In genomic region chr4:113540859-113541258, GRCh38 we compare ENCODE assay signal across 15 cellular contexts.
DNase-seq lines count a peak whose midpoint lies in the region; ATAC-seq, FAIRE-seq and TF ChIP-seq lines count a peak whose summit lies in the region.
"Had no signal": no experiment of that assay in that cellular context is flagged by ENCODE, and none has a peak within 500 bp of the region (broad histone marks: within the 10 kb centered on the region; RNA-seq: fewer than 3 reads in every experiment).

No MANE protein-coding gene starts in this region.

- no peaks in the 10 kb centered on the region for H3K36me3 ChIP-seq in pancreas

- H3K27ac Mint-ChIP-seq in WTC11 (no peak overlapping the region), immature natural killer cell (no peak overlapping the region), glutamatergic neuron (ENCODE audit: unreplicated experiment) (no peak overlapping the region)

- peaks cover 0 to 14% (median 5%) of the 10 kb centered on the region in 3 donors for H3K4me1 ChIP-seq in pancreas

- H3K27ac ChIP-seq in pancreas = no peak overlapping the region
- H3K27ac ChIP-seq: BLaER1 treated with 17β-estradiol and CSF1 and Interleukin-3, amounts not matched to agents 10 nM and 100 nM; VCaP had no signal

- TF ChIP-seq CTCF in pancreas (IDR thresholded peaks at IDR 0.05) = no peak
- no peak for TF ChIP-seq CTCF in WTC11 (IDR thresholded peaks at IDR 0.05)
- no peak for TF ChIP-seq CTCF in glutamatergic neuron (IDR thresholded peaks at IDR 0.05; ENCODE audit: partially characterized antibody, unreplicated experiment)

- H3K9me3 ChIP-seq in pancreas = no peaks in the 10 kb centered on the region

- intact Hi-C loops in pancreas (cut with DNase I) = no loop called here

- peak; percentile 31 for DNase-seq in stimulated activated naive CD4-positive, alpha-beta T cell treated with Interleukin-2 at 50 U/mL for 16 hours (lab: John Stamatoyannopoulos, UW)
- no peak for DNase-seq in stimulated activated naive CD4-positive, alpha-beta T cell (lab: John Stamatoyannopoulos, UW)
- DNase-seq in astrocyte of the hippocampus (ENCODE audit: low read depth, low spot score) (peak; percentile 17), pancreas (no peak), WTC11 (ENCODE audit: low spot score) (no peak), Kasumi-1 (lab: John Stamatoyannopoulos, UW) (no peak), immature natural killer cell (no peak), glutamatergic neuron (no peak)
- DNase-seq: caudate nucleus, hypothalamus, NCI-H1417 had no signal

- no peak overlapping the region for H3K4me3 ChIP-seq in pancreas
- H3K4me3 ChIP-seq: BLaER1 treated with 17β-estradiol and CSF1 and Interleukin-3, amounts not matched to agents 10 nM and 100 nM had no signal

- no peaks in the 10 kb centered on the region for H3K27me3 ChIP-seq in pancreas
- H3K27me3 ChIP-seq: BLaER1 treated with 17β-estradiol and CSF1 and Interleukin-3, amounts not matched to agents 10 nM and 100 nM had no signal

- POLR2A ChIA-PET in WTC11 (lab: Charles Lee) = no interaction called here

- H3K36me3 Mint-ChIP-seq in WTC11 (no peaks in the 10 kb centered on the region), immature natural killer cell (peaks cover 4 to 11% (median 10%) of the 10 kb centered on the region in 3 donors), glutamatergic neuron (ENCODE audit: unreplicated experiment) (no peaks in the 10 kb centered on the region)

- H3K27me3 Mint-ChIP-seq in WTC11 (ENCODE audit: low read depth) (no peaks in the 10 kb centered on the region), immature natural killer cell (ENCODE audit: low read depth in 3 of 3) (peaks cover 0 to 2% (median 0%) of the 10 kb centered on the region in 3 donors), glutamatergic neuron (ENCODE audit: unreplicated experiment) (no peaks in the 10 kb centered on the region)

- WGBS in pancreas, 2 donors = 77 to 85% methylated on average over 1 of the region's 1 CpG

- H3K4me1 Mint-ChIP-seq in WTC11 (peaks cover 4% of the 10 kb centered on the region), immature natural killer cell (peaks cover 0 to 5% of the 10 kb centered on the region in 2 donors), glutamatergic neuron (ENCODE audit: low read depth, unreplicated experiment) (peaks cover 7% of the 10 kb centered on the region)

- ATAC-seq in pancreas (peak in 3 of 4 donors; percentile 30 to 61 (median 58)), WTC11 (no peak)

- H3K4me3 Mint-ChIP-seq in WTC11 = no peak overlapping the region
- no peak overlapping the region for H3K4me3 Mint-ChIP-seq in immature natural killer cell
- no peak overlapping the region for H3K4me3 Mint-ChIP-seq in glutamatergic neuron (ENCODE audit: unreplicated experiment)
- H3K4me3 Mint-ChIP-seq: neural crest cell had no signal

- H3K9me3 Mint-ChIP-seq in WTC11 (peaks cover 4% of the 10 kb centered on the region), immature natural killer cell (no peaks in the 10 kb centered on the region), glutamatergic neuron (ENCODE audit: unreplicated experiment) (peaks cover 2% of the 10 kb centered on the region)
- H3K9me3 Mint-ChIP-seq: neural crest cell had no signal

- CTCF ChIA-PET in WTC11 (lab: Charles Lee) = no interaction called here

- FAIRE-seq in pancreas (lab: Jason Lieb, UNC) = no peak
- FAIRE-seq: RCC 7860 had no signal

TF ChIP-seq in WTC11, 78 proteins besides CTCF, POLR2A, EP300 and RAD21 (continues in another document):
- TF ChIP-seq JUN (CRISPR knock-in tag; IDR thresholded peaks at IDR 0.05) (no peak), TP53 (CRISPR knock-in tag; IDR thresholded peaks at IDR 0.05) (no peak), SMAD3 (CRISPR knock-in tag; IDR thresholded peaks at IDR 0.05; ENCODE audit: borderline replicate concordance) (no peak), AFF4 (CRISPR knock-in tag; IDR thresholded peaks at IDR 0.05; ENCODE audit: borderline replicate concordance) (no peak), IRF2 (CRISPR knock-in tag; IDR thresholded peaks at IDR 0.05; ENCODE audit: borderline replicate concordance, low read depth) (no peak), NR3C1 (CRISPR knock-in tag; conservative IDR thresholded peaks at IDR 0.05; ENCODE audit: low read depth) (no peak)
- TF ChIP-seq, protein P1, sequence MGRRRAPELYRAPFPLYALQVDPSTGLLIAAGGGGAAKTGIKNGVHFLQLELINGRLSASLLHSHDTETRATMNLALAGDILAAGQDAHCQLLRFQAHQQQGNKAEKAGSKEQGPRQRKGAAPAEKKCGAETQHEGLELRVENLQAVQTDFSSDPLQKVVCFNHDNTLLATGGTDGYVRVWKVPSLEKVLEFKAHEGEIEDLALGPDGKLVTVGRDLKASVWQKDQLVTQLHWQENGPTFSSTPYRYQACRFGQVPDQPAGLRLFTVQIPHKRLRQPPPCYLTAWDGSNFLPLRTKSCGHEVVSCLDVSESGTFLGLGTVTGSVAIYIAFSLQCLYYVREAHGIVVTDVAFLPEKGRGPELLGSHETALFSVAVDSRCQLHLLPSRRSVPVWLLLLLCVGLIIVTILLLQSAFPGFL (CRISPR knock-in tag; IDR thresholded peaks at IDR 0.05; ENCODE audit: borderline replicate concordance) = no peak
- TF ChIP-seq, protein P2, sequence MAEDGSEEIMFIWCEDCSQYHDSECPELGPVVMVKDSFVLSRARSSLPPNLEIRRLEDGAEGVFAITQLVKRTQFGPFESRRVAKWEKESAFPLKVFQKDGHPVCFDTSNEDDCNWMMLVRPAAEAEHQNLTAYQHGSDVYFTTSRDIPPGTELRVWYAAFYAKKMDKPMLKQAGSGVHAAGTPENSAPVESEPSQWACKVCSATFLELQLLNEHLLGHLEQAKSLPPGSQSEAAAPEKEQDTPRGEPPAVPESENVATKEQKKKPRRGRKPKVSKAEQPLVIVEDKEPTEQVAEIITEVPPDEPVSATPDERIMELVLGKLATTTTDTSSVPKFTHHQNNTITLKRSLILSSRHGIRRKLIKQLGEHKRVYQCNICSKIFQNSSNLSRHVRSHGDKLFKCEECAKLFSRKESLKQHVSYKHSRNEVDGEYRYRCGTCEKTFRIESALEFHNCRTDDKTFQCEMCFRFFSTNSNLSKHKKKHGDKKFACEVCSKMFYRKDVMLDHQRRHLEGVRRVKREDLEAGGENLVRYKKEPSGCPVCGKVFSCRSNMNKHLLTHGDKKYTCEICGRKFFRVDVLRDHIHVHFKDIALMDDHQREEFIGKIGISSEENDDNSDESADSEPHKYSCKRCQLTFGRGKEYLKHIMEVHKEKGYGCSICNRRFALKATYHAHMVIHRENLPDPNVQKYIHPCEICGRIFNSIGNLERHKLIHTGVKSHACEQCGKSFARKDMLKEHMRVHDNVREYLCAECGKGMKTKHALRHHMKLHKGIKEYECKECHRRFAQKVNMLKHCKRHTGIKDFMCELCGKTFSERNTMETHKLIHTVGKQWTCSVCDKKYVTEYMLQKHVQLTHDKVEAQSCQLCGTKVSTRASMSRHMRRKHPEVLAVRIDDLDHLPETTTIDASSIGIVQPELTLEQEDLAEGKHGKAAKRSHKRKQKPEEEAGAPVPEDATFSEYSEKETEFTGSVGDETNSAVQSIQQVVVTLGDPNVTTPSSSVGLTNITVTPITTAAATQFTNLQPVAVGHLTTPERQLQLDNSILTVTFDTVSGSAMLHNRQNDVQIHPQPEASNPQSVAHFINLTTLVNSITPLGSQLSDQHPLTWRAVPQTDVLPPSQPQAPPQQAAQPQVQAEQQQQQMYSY (CRISPR knock-in tag; IDR thresholded peaks at IDR 0.05) = no peak
- TF ChIP-seq, protein P3, sequence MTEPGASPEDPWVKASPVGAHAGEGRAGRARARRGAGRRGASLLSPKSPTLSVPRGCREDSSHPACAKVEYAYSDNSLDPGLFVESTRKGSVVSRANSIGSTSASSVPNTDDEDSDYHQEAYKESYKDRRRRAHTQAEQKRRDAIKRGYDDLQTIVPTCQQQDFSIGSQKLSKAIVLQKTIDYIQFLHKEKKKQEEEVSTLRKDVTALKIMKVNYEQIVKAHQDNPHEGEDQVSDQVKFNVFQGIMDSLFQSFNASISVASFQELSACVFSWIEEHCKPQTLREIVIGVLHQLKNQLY (CRISPR knock-in tag; IDR thresholded peaks at IDR 0.05) = no peak

Comparison
In these comparisons a context has a peak if more than half of its experiments do, and no peak if none do; other contexts are left out.
1. DNase-seq: peak in stimulated activated naive CD4-positive, alpha-beta T cell treated with Interleukin-2 at 50 U/mL for 16 hours (single experiment) and astrocyte of the hippocampus (single experiment); none in stimulated activated naive CD4-positive, alpha-beta T cell (0 of 6), pancreas (0 of 6), WTC11 (single experiment), Kasumi-1 (0 of 2), immature natural killer cell (0 of 3) and glutamatergic neuron (single experiment).